In genomic region chr7:156673454-156673853, GRCh38 we compare ENCODE assay signal across 19 cellular contexts. TPM values are rescaled to one million over a fixed set of nuclear protein-coding genes. Genes with fewer than 3 reads are reported as not detected.
"Had no signal": no experiment of that assay in that cellular context is flagged by ENCODE, and none has a peak within 500 bp of the region (broad histone marks: within the 10 kb centered on the region; RNA-seq: fewer than 3 reads in every experiment).

No MANE protein-coding gene starts in this region.

- H3K27ac ChIP-seq: parathyroid adenoma, prostate gland, right atrium auricular region, stomach, thyroid gland, vagina had no signal

- H3K79me2 ChIP-seq: parathyroid adenoma had no signal

- H3K4me3 Mint-ChIP-seq: mesothelial cell of epicardium; naive thymus-derived CD8-positive, alpha-beta T cell had no signal

- H3K36me3 ChIP-seq: prostate gland had no signal

- H3K27me3 ChIP-seq: right atrium auricular region, stomach, thyroid gland, vagina had no signal

- H3K27ac Mint-ChIP-seq: mesothelial cell of epicardium; naive thymus-derived CD8-positive, alpha-beta T cell had no signal

- ATAC-seq: left lobe of liver; mucosa of descending colon; naive thymus-derived CD8-positive, alpha-beta T cell; sciatic nerve had no signal

- H3K9ac ChIP-seq: parathyroid adenoma had no signal

- H3K27me3 Mint-ChIP-seq: naive thymus-derived CD8-positive, alpha-beta T cell had no signal

- H2AFZ ChIP-seq: parathyroid adenoma had no signal

- H3K9me3 ChIP-seq: mucosa of descending colon, prostate gland, right atrium auricular region, stomach, thyroid gland, vagina had no signal

- H3K9me3 Mint-ChIP-seq: mesothelial cell of epicardium; naive thymus-derived CD8-positive, alpha-beta T cell had no signal

- H3K4me1 ChIP-seq: parathyroid adenoma, prostate gland, right atrium auricular region, thyroid gland, vagina had no signal

- H3K4me1 Mint-ChIP-seq: mesothelial cell of epicardium had no signal

- H3K4me3 ChIP-seq: mucosa of descending colon, prostate gland, right atrium auricular region, stomach, thyroid gland, vagina had no signal

- DNase-seq: cerebellar nuclear complex; cortex of kidney; effector CD4-positive, alpha-beta T cell; hypothalamus; kidney; mesenchymal stem cell; mucosa of descending colon; naive thymus-derived CD8-positive, alpha-beta T cell; stimulated activated naive CD4-positive, alpha-beta T cell treated with Interleukin-2 at 50 U/mL for 16 hours; stomach; thyroid gland; trophoblast cell had no signal

RNA-seq across cellular contexts. Expression of gene RNF32, which starts 32.9 kb away (rescaled TPM):
- total RNA-seq: vagina had no signal
